Comparison of ENCODE assay signal across 1 cellular context in the genomic region with DNA sequence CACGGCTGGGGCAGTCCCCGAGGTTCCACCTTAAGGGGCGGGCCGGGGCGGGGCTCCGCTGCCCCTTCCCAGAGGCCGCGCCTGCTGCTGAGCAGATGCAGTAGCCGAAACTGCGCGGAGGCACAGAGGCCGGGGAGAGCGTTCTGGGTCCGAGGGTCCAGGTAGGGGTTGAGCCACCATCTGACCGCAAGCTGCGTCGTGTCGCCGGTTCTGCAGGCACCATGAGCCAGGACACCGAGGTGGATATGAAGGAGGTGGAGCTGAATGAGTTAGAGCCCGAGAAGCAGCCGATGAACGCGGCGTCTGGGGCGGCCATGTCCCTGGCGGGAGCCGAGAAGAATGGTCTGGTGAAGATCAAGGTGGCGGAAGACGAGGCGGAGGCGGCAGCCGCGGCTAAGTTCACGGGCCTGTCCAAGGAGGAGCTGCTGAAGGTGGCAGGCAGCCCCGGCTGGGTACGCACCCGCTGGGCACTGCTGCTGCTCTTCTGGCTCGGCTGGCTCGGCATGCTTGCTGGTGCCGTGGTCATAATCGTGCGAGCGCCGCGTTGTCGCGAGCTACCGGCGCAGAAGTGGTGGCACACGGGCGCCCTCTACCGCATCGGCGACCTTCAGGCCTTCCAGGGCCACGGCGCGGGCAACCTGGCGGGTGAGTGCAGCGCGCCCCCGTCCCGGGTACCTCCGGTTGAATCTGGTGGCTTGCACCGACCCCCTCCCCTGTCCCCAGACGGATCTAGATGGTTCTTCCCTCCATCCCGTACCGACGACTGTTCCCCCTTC.
A peak's percentile ranks its signal among the peaks of the same experiment; 100 is the strongest.
TF ChIP-seq lines count a peak whose summit lies in the region.

Gene SLC3A2 (plus strand): TSS at position 94 of the 776 bp plus-strand sequence. CDS start 128 bp downstream, at position 222.

TF ChIP-seq in GM12878, 131 proteins besides CTCF, POLR2A, EP300 and RAD21 (continued from another document and continues in another):
- TF ChIP-seq, protein P1, sequence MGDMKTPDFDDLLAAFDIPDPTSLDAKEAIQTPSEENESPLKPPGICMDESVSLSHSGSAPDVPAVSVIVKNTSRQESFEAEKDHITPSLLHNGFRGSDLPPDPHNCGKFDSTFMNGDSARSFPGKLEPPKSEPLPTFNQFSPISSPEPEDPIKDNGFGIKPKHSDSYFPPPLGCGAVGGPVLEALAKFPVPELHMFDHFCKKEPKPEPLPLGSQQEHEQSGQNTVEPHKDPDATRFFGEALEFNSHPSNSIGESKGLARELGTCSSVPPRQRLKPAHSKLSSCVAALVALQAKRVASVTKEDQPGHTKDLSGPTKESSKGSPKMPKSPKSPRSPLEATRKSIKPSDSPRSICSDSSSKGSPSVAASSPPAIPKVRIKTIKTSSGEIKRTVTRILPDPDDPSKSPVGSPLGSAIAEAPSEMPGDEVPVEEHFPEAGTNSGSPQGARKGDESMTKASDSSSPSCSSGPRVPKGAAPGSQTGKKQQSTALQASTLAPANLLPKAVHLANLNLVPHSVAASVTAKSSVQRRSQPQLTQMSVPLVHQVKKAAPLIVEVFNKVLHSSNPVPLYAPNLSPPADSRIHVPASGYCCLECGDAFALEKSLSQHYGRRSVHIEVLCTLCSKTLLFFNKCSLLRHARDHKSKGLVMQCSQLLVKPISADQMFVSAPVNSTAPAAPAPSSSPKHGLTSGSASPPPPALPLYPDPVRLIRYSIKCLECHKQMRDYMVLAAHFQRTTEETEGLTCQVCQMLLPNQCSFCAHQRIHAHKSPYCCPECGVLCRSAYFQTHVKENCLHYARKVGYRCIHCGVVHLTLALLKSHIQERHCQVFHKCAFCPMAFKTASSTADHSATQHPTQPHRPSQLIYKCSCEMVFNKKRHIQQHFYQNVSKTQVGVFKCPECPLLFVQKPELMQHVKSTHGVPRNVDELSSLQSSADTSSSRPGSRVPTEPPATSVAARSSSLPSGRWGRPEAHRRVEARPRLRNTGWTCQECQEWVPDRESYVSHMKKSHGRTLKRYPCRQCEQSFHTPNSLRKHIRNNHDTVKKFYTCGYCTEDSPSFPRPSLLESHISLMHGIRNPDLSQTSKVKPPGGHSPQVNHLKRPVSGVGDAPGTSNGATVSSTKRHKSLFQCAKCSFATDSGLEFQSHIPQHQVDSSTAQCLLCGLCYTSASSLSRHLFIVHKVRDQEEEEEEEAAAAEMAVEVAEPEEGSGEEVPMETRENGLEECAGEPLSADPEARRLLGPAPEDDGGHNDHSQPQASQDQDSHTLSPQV (IDR thresholded peaks at IDR 0.05) = peak; percentile 73; the same call in 1 of the 2 replicates
- TF ChIP-seq RCOR1 (conservative IDR thresholded peaks at IDR 0.05; ENCODE audit: low read depth, low read length) (0 out of 2 replicates have a peak, but pooled peaks have one; percentile 18), SMARCA5 (IDR thresholded peaks at IDR 0.05) (peak; percentile 96), ETV6 (conservative IDR thresholded peaks at IDR 0.05 in 1 of 2, IDR thresholded peaks at IDR 0.05 in 1 of 2; ENCODE audit: borderline replicate concordance in 1 of 2, low read depth in 1 of 2) (no peak), PAX8 (IDR thresholded peaks at IDR 0.05) (no peak), MEF2A (IDR thresholded peaks at IDR 0.05; ENCODE audit: insufficient read depth, low read depth, low read length) (no peak), SMAD1 (IDR thresholded peaks at IDR 0.05; ENCODE audit: low read depth, partially characterized antibody) (peak; percentile 73), TCF3 (IDR thresholded peaks at IDR 0.05; ENCODE audit: borderline replicate concordance, insufficient read depth, low read depth, low read length) (0 out of 2 replicates have a peak, but pooled peaks have one; percentile 54), ELK1 (IDR thresholded peaks at IDR 0.05; ENCODE audit: low read depth, low read length) (no peak), KLF5 (IDR thresholded peaks at IDR 0.05; ENCODE audit: partially characterized antibody) (peak; percentile 75), MTA3 (IDR thresholded peaks at IDR 0.05; ENCODE audit: borderline replicate concordance, low read length) (no peak), SUPT20H (IDR thresholded peaks at IDR 0.05; ENCODE audit: borderline replicate concordance, control insufficient read depth, low read depth, low read length) (no peak), PML (IDR thresholded peaks at IDR 0.05; ENCODE audit: low read length) (peak; percentile 93), YY1 (IDR thresholded peaks at IDR 0.05; ENCODE audit: low read depth, low read length) (peak; percentile 85), SMC3 (IDR thresholded peaks at IDR 0.05; ENCODE audit: borderline replicate concordance, low read length) (no peak; the same call in 1 of the 2 replicates), BCLAF1 (IDR thresholded peaks at IDR 0.05) (no peak), BACH1 (IDR thresholded peaks at IDR 0.05; ENCODE audit: borderline replicate concordance) (peak; percentile 92), JUND (IDR thresholded peaks at IDR 0.05; ENCODE audit: low read depth, low read length) (no peak), ATF7 (IDR thresholded peaks at IDR 0.05; ENCODE audit: low read depth) (no peak; the same call in 1 of the 2 replicates), ZBTB33 (IDR thresholded peaks at IDR 0.05) (0 out of 2 replicates have a peak, but pooled peaks have one; percentile 12), ZNF622 (IDR thresholded peaks at IDR 0.05) (no peak), SKIL (IDR thresholded peaks at IDR 0.05; ENCODE audit: low read depth, poor library complexity, severe bottlenecking) (no peak), CBX5 (IDR thresholded peaks at IDR 0.05; ENCODE audit: low read depth) (no peak), EGR1 (IDR thresholded peaks at IDR 0.05; ENCODE audit: borderline replicate concordance in 1 of 2, low read depth in 2 of 2, low read length in 2 of 2) (no peak; a peak in 1 of 3 replicates), STAT3 (IDR thresholded peaks at IDR 0.05; ENCODE audit: low read depth, low read length) (no peak), HDAC2 (IDR thresholded peaks at IDR 0.05) (no peak), ZSCAN29 (IDR thresholded peaks at IDR 0.05) (no peak), BMI1 (IDR thresholded peaks at IDR 0.05; ENCODE audit: borderline replicate concordance) (no peak), HDAC6 (IDR thresholded peaks at IDR 0.05; ENCODE audit: unreplicated experiment) (peak; percentile 45), STAT1 (conservative IDR thresholded peaks at IDR 0.05) (0 out of 2 replicates have a peak, but pooled peaks have one; percentile 58), ZNF207 (IDR thresholded peaks at IDR 0.05; ENCODE audit: borderline replicate concordance) (peak; percentile 89), RFX5 (IDR thresholded peaks at IDR 0.05; ENCODE audit: low read depth, low read length) (no peak; the same call in 1 of the 2 replicates)
- TF ChIP-seq, protein P2, sequence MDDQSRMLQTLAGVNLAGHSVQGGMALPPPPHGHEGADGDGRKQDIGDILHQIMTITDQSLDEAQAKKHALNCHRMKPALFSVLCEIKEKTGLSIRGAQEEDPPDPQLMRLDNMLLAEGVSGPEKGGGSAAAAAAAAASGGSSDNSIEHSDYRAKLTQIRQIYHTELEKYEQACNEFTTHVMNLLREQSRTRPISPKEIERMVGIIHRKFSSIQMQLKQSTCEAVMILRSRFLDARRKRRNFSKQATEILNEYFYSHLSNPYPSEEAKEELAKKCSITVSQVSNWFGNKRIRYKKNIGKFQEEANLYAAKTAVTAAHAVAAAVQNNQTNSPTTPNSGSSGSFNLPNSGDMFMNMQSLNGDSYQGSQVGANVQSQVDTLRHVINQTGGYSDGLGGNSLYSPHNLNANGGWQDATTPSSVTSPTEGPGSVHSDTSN (IDR thresholded peaks at IDR 0.05; ENCODE audit: insufficient replicate concordance, low read depth, low read length) = no peak
- TF ChIP-seq, protein P3, sequence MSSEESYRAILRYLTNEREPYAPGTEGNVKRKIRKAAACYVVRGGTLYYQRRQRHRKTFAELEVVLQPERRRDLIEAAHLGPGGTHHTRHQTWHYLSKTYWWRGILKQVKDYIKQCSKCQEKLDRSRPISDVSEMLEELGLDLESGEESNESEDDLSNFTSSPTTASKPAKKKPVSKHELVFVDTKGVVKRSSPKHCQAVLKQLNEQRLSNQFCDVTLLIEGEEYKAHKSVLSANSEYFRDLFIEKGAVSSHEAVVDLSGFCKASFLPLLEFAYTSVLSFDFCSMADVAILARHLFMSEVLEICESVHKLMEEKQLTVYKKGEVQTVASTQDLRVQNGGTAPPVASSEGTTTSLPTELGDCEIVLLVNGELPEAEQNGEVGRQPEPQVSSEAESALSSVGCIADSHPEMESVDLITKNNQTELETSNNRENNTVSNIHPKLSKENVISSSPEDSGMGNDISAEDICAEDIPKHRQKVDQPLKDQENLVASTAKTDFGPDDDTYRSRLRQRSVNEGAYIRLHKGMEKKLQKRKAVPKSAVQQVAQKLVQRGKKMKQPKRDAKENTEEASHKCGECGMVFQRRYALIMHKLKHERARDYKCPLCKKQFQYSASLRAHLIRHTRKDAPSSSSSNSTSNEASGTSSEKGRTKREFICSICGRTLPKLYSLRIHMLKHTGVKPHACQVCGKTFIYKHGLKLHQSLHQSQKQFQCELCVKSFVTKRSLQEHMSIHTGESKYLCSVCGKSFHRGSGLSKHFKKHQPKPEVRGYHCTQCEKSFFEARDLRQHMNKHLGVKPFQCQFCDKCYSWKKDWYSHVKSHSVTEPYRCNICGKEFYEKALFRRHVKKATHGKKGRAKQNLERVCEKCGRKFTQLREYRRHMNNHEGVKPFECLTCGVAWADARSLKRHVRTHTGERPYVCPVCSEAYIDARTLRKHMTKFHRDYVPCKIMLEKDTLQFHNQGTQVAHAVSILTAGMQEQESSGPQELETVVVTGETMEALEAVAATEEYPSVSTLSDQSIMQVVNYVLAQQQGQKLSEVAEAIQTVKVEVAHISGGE (CRISPR knock-in tag; IDR thresholded peaks at IDR 0.05) = no peak
- TF ChIP-seq, protein P4, sequence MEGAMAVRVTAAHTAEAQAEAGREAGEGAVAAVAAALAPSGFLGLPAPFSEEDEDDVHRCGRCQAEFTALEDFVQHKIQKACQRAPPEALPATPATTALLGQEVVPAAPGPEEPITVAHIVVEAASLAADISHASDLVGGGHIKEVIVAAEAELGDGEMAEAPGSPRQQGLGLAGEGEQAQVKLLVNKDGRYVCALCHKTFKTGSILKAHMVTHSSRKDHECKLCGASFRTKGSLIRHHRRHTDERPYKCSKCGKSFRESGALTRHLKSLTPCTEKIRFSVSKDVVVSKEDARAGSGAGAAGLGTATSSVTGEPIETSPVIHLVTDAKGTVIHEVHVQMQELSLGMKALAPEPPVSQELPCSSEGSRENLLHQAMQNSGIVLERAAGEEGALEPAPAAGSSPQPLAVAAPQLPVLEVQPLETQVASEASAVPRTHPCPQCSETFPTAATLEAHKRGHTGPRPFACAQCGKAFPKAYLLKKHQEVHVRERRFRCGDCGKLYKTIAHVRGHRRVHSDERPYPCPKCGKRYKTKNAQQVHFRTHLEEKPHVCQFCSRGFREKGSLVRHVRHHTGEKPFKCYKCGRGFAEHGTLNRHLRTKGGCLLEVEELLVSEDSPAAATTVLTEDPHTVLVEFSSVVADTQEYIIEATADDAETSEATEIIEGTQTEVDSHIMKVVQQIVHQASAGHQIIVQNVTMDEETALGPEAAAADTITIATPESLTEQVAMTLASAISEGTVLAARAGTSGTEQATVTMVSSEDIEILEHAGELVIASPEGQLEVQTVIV (IDR thresholded peaks at IDR 0.05; ENCODE audit: borderline replicate concordance, partially characterized antibody) = no peak
